In genomic region chr3:10509325-10509724, GRCh38 we compare ENCODE assay signal across 29 cellular contexts. TPM values are rescaled to one million over a fixed set of nuclear protein-coding genes. Genes with fewer than 3 reads are reported as not detected.
"Had no signal": no experiment of that assay in that cellular context is flagged by ENCODE, and none has a peak within 500 bp of the region (broad histone marks: within the 10 kb centered on the region; RNA-seq: fewer than 3 reads in every experiment).

No MANE protein-coding gene starts in this region.

- H3K4me1 ChIP-seq: gastrocnemius medialis, lower lobe of right lung had no signal

- H3K4me3 ChIP-seq: coronary artery, dorsolateral prefrontal cortex, esophagus squamous epithelium, gastrocnemius medialis, heart left ventricle, hepatocyte, left ventricle myocardium inferior, lower lobe of right lung, mucosa of descending colon had no signal

- H3K9me3 Mint-ChIP-seq: endodermal cell, immature natural killer cell, mesothelial cell of epicardium had no signal

- DNase-seq: cerebellar nuclear complex; dermis blood vessel endothelial cell; dorsolateral prefrontal cortex; effector CD4-positive, alpha-beta T cell; effector memory CD4-positive, alpha-beta T cell; endodermal cell; erythroblast; esophagus squamous epithelium; foreskin fibroblast; foreskin melanocyte; gastrocnemius medialis; heart left ventricle; hypothalamus; immature natural killer cell; islet precursor cell; kidney; kidney glomerular epithelial cell; left colon; left ventricle myocardium inferior; lower lobe of right lung; mesenchymal stem cell; mucosa of descending colon had no signal

- H3K27ac ChIP-seq: coronary artery, epithelial cell of prostate, esophagus squamous epithelium, gastrocnemius medialis, heart left ventricle, hepatocyte, left ventricle myocardium inferior, lower lobe of right lung had no signal

- H3K36me3 Mint-ChIP-seq: immature natural killer cell, mesothelial cell of epicardium had no signal

- H3K9me3 ChIP-seq: esophagus squamous epithelium, gastrocnemius medialis, heart left ventricle, left ventricle myocardium inferior, lower lobe of right lung, mucosa of descending colon had no signal

- H2AFZ ChIP-seq: hepatocyte had no signal

- H3K4me2 ChIP-seq: hepatocyte had no signal

- H3K4me3 Mint-ChIP-seq: endodermal cell, immature natural killer cell, mesothelial cell of epicardium had no signal

- ATAC-seq: esophagus mucosa, gastrocnemius medialis, heart left ventricle, left colon, lower lobe of right lung, mucosa of descending colon had no signal

- H3K27ac Mint-ChIP-seq: endodermal cell, immature natural killer cell, mesothelial cell of epicardium had no signal

- H3K36me3 ChIP-seq: esophagus squamous epithelium, gastrocnemius medialis, heart left ventricle, left ventricle myocardium inferior, lower lobe of right lung had no signal

- H3K4me1 Mint-ChIP-seq: endodermal cell, immature natural killer cell, mesothelial cell of epicardium had no signal

RNA-seq across cellular contexts. Expression of gene ATP2B2, which starts 3.9 kb away (rescaled TPM):
- total RNA-seq: dermis blood vessel endothelial cell, glomerular endothelial cell, left ventricle myocardium inferior, lung microvascular endothelial cell, mesothelial cell of epicardium had no signal
- polyA plus RNA-seq: immature natural killer cell had no signal
